12 cellular contexts compared by ENCODE assay signal in genomic region chr12:68267892-68268396, GRCh38. TPM values are rescaled to one million over a fixed set of nuclear protein-coding genes. Genes with fewer than 3 reads are reported as not detected.
DNase-seq lines count a peak whose midpoint lies in the region; ATAC-seq and TF ChIP-seq lines count a peak whose summit lies in the region.
"Had no signal": no experiment of that assay in that cellular context is flagged by ENCODE, and none has a peak within 500 bp of the region (broad histone marks: within the 10 kb centered on the region; RNA-seq: fewer than 3 reads in every experiment).

No MANE protein-coding gene starts in this region.

- peak overlapping the region; percentile 60 for H3K27ac ChIP-seq in fibroblast of lung (ENCODE audit: insufficient read depth, low read length)
- H3K27ac ChIP-seq in right atrium auricular region, result no peak overlapping the region
- H3K27ac ChIP-seq: BLaER1 had no signal

- H3K27me3 Mint-ChIP-seq in T-helper 1 cell treated with Interleukin-12 subunit alpha and Interleukin-12 subunit beta and Interleukin-4 antibody, amounts not matched to agents 30 μg/mL and 1 μg/mL, for 36 hours (ENCODE audit: low read depth), result no peaks in the 10 kb centered on the region

- H3K4me1 ChIP-seq in fibroblast of lung (ENCODE audit: control insufficient read depth, extremely low read depth, insufficient read depth, low read length), result peaks cover 16% of the 10 kb centered on the region
- H3K4me1 ChIP-seq in right atrium auricular region, result no peaks in the 10 kb centered on the region
- H3K4me1 ChIP-seq: BLaER1 had no signal

- H2AFZ ChIP-seq in fibroblast of lung (ENCODE audit: low read length), result no peak overlapping the region

- no peaks in the 10 kb centered on the region for H3K79me2 ChIP-seq in fibroblast of lung (ENCODE audit: control insufficient read depth, insufficient read depth, low read length)

- no peaks in the 10 kb centered on the region for H4K20me1 ChIP-seq in fibroblast of lung (ENCODE audit: control insufficient read depth, extremely low read depth, insufficient read depth, low read length)
- H4K20me1 ChIP-seq: BLaER1 had no signal

- H3K9me3 Mint-ChIP-seq in activated naive CD4-positive, alpha-beta T cell treated with anti-CD3 and anti-CD28 coated beads, Interleukin-2, amount 50 U/mL, for 72 hours, result no peaks in the 10 kb centered on the region
- no peaks in the 10 kb centered on the region for H3K9me3 Mint-ChIP-seq in T-helper 1 cell treated with Interleukin-12 subunit alpha and Interleukin-12 subunit beta and Interleukin-4 antibody, amounts not matched to agents 30 μg/mL and 1 μg/mL, for 36 hours

- H3K27me3 ChIP-seq in fibroblast of lung (ENCODE audit: control insufficient read depth, insufficient read depth, low read length), result no peaks in the 10 kb centered on the region
- no peaks in the 10 kb centered on the region for H3K27me3 ChIP-seq in right atrium auricular region
- H3K27me3 ChIP-seq: BLaER1 had no signal

- peak overlapping the region in 1 of 2 donors; percentile 84 for H3K27ac Mint-ChIP-seq in activated naive CD4-positive, alpha-beta T cell treated with anti-CD3 and anti-CD28 coated beads, Interleukin-2, amount 50 U/mL, for 72 hours
- peak overlapping the region; percentile 78 for H3K27ac Mint-ChIP-seq in T-helper 1 cell treated with Interleukin-12 subunit alpha and Interleukin-12 subunit beta and Interleukin-4 antibody, amounts not matched to agents 30 μg/mL and 1 μg/mL, for 36 hours

- no peak for DNase-seq in activated naive CD4-positive, alpha-beta T cell treated with anti-CD3 and anti-CD28 coated beads, Interleukin-2, amount 50 U/mL, for 72 hours (ENCODE audit: low spot score in 2 of 2)
- no peak for DNase-seq in activated naive CD4-positive, alpha-beta T cell treated with anti-CD3 and anti-CD28 coated beads, Interleukin-2, amount 50 U/mL, for 16 hours
- DNase-seq in fibroblast of lung (ENCODE audit: low read depth in 2 of 2) (peak; percentile 84 to 98), right atrium auricular region (ENCODE audit: low spot score) (no peak), CD1c-positive myeloid dendritic cell (ENCODE audit: extremely low spot score) (no peak), cortex of kidney (lab: John Stamatoyannopoulos, UW) (no peak)
- DNase-seq: NCI-H1048, NCI-H446 treated with DMSO at 0.1 percent for 48 hours had no signal

- H3K36me3 Mint-ChIP-seq in activated naive CD4-positive, alpha-beta T cell treated with anti-CD3 and anti-CD28 coated beads, Interleukin-2, amount 50 U/mL, for 72 hours, result peaks cover 0 to 6% of the 10 kb centered on the region in 2 donors
- peaks cover 23% of the 10 kb centered on the region for H3K36me3 Mint-ChIP-seq in T-helper 1 cell treated with Interleukin-12 subunit alpha and Interleukin-12 subunit beta and Interleukin-4 antibody, amounts not matched to agents 30 μg/mL and 1 μg/mL, for 36 hours (ENCODE audit: low read depth)

- H3K4me3 Mint-ChIP-seq in T-helper 1 cell treated with Interleukin-12 subunit alpha and Interleukin-12 subunit beta and Interleukin-4 antibody, amounts not matched to agents 30 μg/mL and 1 μg/mL, for 36 hours, result peak overlapping the region; percentile 49

- H3K4me3 ChIP-seq in fibroblast of lung (replicated peaks in 1 of 4; ENCODE audit: control extremely low read depth in 1 of 4, insufficient read depth in 1 of 4, low read depth in 3 of 4, low read length in 4 of 4) (no peak overlapping the region), right atrium auricular region (no peak overlapping the region)
- H3K4me3 ChIP-seq: BLaER1 had no signal

- H3K4me2 ChIP-seq in fibroblast of lung (ENCODE audit: extremely low read depth, insufficient read depth, low read length), result no peak overlapping the region
- H3K4me2 ChIP-seq: BLaER1 had no signal

- peak; percentile 74 to 79 for ATAC-seq in activated naive CD4-positive, alpha-beta T cell treated with anti-CD3 and anti-CD28 coated beads, Interleukin-2, amount 50 U/mL, for 72 hours
- ATAC-seq in GM18867 (IDR thresholded peaks at IDR 0.05; ENCODE audit: unreplicated experiment), result no peak

- H3K9ac ChIP-seq in fibroblast of lung (ENCODE audit: insufficient read depth, low read length), result no peak overlapping the region
- H3K9ac ChIP-seq: BLaER1 had no signal

- H3K4me1 Mint-ChIP-seq in T-helper 1 cell treated with Interleukin-12 subunit alpha and Interleukin-12 subunit beta and Interleukin-4 antibody, amounts not matched to agents 30 μg/mL and 1 μg/mL, for 36 hours (ENCODE audit: low read depth), result peaks cover 54% of the 10 kb centered on the region

- no peaks in the 10 kb centered on the region for H3K9me3 ChIP-seq in fibroblast of lung (ENCODE audit: control insufficient read depth, insufficient read depth, low read depth, low read length)
- H3K9me3 ChIP-seq in right atrium auricular region, result no peaks in the 10 kb centered on the region
- H3K9me3 ChIP-seq: BLaER1 had no signal

- H3K36me3 ChIP-seq in fibroblast of lung (ENCODE audit: control insufficient read depth, insufficient read depth, low read length) (no peaks in the 10 kb centered on the region), right atrium auricular region (no peaks in the 10 kb centered on the region)
- H3K36me3 ChIP-seq: BLaER1 had no signal

- no peak for TF ChIP-seq CTCF in fibroblast of lung (conservative IDR thresholded peaks at IDR 0.05 in 1 of 2, IDR thresholded peaks at IDR 0.05 in 1 of 2; ENCODE audit: low read depth in 1 of 2, low read length in 2 of 2)
- TF ChIP-seq CTCF in right atrium auricular region (IDR thresholded peaks at IDR 0.05), result no peak

RNA-seq across cellular contexts. Expression of gene IL22, which starts 14.5 kb away (rescaled TPM):
- 1 to 10 TPM in 1 of 2 donors, not detected in 1; 8.4 TPM for total RNA-seq in activated naive CD4-positive, alpha-beta T cell treated with anti-CD3 and anti-CD28 coated beads, Interleukin-2, amount 50 U/mL, for 72 hours
- not detected in 2 replicates for total RNA-seq in fibroblast of lung
- polyA plus RNA-seq in fibroblast of lung, result not detected in 2 replicates
- polyA plus RNA-seq in fibroblast of lung (2012), result not detected in 2 replicates
- polyA minus RNA-seq in fibroblast of lung (ENCODE audit: low replicate concordance), result not detected in 2 replicates
- not detected for total RNA-seq in right atrium auricular region
- total RNA-seq: lung microvascular endothelial cell had no signal

RNA-seq across cellular contexts. Expression of gene IL26, which starts 42.3 kb away (rescaled TPM):
- 1 to 10 TPM in 1 of 2 donors, not detected in 1; 8.3 TPM for total RNA-seq in activated naive CD4-positive, alpha-beta T cell treated with anti-CD3 and anti-CD28 coated beads, Interleukin-2, amount 50 U/mL, for 72 hours
- total RNA-seq in fibroblast of lung, result 0.26 TPM in 1 of 2 replicates, not detected in the other
- polyA plus RNA-seq in fibroblast of lung, result 0.07 TPM in 1 of 2 replicates, not detected in the other
- not detected in 2 replicates for polyA plus RNA-seq in fibroblast of lung (2012)
- not detected in 2 replicates for polyA minus RNA-seq in fibroblast of lung (ENCODE audit: low replicate concordance)
- not detected for total RNA-seq in right atrium auricular region
- total RNA-seq: lung microvascular endothelial cell had no signal

Comparison
In these comparisons a context has a peak if more than half of its experiments do, and no peak if none do; other contexts are left out.
1. DNase-seq: peak in fibroblast of lung (2 of 2); none in activated naive CD4-positive, alpha-beta T cell treated with anti-CD3 and anti-CD28 coated beads, Interleukin-2, amount 50 U/mL, for 72 hours (0 of 2), activated naive CD4-positive, alpha-beta T cell treated with anti-CD3 and anti-CD28 coated beads, Interleukin-2, amount 50 U/mL, for 16 hours (single experiment), right atrium auricular region (single experiment), CD1c-positive myeloid dendritic cell (single experiment) and cortex of kidney (single experiment).